1 cellular context compared by ENCODE assay signal in genomic region chr11:45917623-45918330, GRCh38.
TF ChIP-seq lines count a peak whose summit lies in the region.

TSS of gene PEX16 (minus strand) at chr11:45917877. CDS start at chr11:45917811, 66 bp downstream.

TF ChIP-seq in GM12878, 131 proteins besides CTCF, POLR2A, EP300 and RAD21 (continued from another document):
- TF ChIP-seq MEF2B (IDR thresholded peaks at IDR 0.05; ENCODE audit: partially characterized antibody, poor library complexity, severe bottlenecking) (peak; percentile 14), RUNX3 (IDR thresholded peaks at IDR 0.05; ENCODE audit: low read length) (no peak), ZNF622 (IDR thresholded peaks at IDR 0.05) (no peak), ZNF24 (IDR thresholded peaks at IDR 0.05) (no peak), NR2C1 (IDR thresholded peaks at IDR 0.05) (peak; percentile 91)
TF ChIP-seq in GM12878: peak in this region for 50.
